2 cellular contexts compared by ENCODE assay signal in the genomic region with DNA sequence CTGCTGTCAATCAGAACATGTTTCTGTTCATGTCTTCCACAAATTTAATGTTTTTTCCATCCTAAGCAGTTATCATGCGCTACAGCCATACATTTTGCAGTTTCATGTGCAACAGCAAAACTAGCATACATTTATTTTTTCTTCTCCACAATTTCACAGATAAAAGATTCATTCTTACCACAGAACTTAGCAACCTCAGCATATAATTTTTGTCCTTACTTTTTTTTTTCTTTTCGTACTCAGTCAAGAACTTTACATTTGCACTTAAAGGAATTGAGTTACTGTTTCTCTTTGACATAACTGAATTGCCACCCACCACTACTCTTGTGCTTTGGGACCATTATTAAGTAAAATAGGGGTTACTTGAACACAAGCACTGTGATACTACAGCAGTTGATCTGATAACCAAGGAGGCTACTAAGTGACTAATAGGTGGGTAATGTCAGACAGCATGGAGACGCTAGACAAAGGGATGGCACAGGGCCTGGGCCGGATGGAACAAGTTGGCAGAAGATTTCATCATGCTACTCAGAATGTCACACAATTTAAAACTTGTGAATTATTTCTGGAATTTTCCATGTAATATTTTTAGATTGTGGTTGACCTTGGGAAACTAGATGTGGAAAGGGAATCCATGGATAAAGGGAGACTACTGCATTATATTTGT.
TF ChIP-seq lines count a peak whose summit lies in the region.

No MANE protein-coding gene starts in this region.

TF ChIP-seq in IMR-90, 13 proteins besides CTCF, POLR2A, EP300 and RAD21:
- TF ChIP-seq RCOR1 (IDR thresholded peaks at IDR 0.05; ENCODE audit: insufficient replicate concordance, low read length) (no peak), MAFK (IDR thresholded peaks at IDR 0.05; ENCODE audit: low read depth, low read length) (peak; percentile 36; the same call in 1 of the 2 replicates)

TF ChIP-seq in WTC11, 78 proteins besides CTCF, POLR2A, EP300 and RAD21:
- TF ChIP-seq EMX1 (CRISPR knock-in tag; IDR thresholded peaks at IDR 0.05), result no peak
